ENCODE assay signal across 12 cellular contexts in genomic region chr2:24883946-24884345, GRCh38. TPM values are rescaled to one million over a fixed set of nuclear protein-coding genes. Genes with fewer than 3 reads are reported as not detected.
A peak's percentile ranks its signal among the peaks of the same experiment; 100 is the strongest.
DNase-seq lines count a peak whose midpoint lies in the region; ATAC-seq and TF ChIP-seq lines count a peak whose summit lies in the region.
"Had no signal": no experiment of that assay in that cellular context is flagged by ENCODE, and none has a peak within 500 bp of the region (broad histone marks: within the 10 kb centered on the region; RNA-seq: fewer than 3 reads in every experiment).

No MANE protein-coding gene starts in this region.

- DNase-seq in Caco-2 (no peak), PC-9 (no peak), fibroblast of villous mesenchyme (ENCODE audit: low read depth) (peak; percentile 71), renal cortical epithelial cell (ENCODE audit: low read depth) (peak; percentile 72), NOMO-1 treated with DMSO at 0.1 percent for 48 hours (lab: John Stamatoyannopoulos, UW; ENCODE audit: unreplicated experiment) (no peak)
- no peak for DNase-seq in naive thymus-derived CD8-positive, alpha-beta T cell
- DNase-seq: activated CD8-positive, alpha-beta memory T cell treated with anti-CD3 and anti-CD28 coated beads, Interleukin-2, amount 50 U/mL, for 48 hours; brain microvascular endothelial cell; erythroblast; T-helper 9 cell had no signal

- CTCF ChIA-PET in Caco-2 (lab: Charles Lee), result no interaction called here
- CTCF ChIA-PET in PC-9 (lab: Charles Lee), result no interaction called here

- intact Hi-C loops in Caco-2 (cut with micrococcal nuclease; ENCODE audit: unreplicated experiment), result no loop called here
- intact Hi-C loops in PC-9 (cut with micrococcal nuclease; ENCODE audit: unreplicated experiment), result no loop called here

- no peaks in the 10 kb centered on the region for H3K36me3 ChIP-seq in Caco-2 (ENCODE audit: control insufficient read depth, insufficient read depth, low read length)
- no peaks in the 10 kb centered on the region for H3K36me3 ChIP-seq in PC-9 (ENCODE audit: low read depth)
- H3K36me3 ChIP-seq: brain microvascular endothelial cell had no signal

- ATAC-seq in GM18517 (IDR thresholded peaks at IDR 0.05; ENCODE audit: unreplicated experiment), result no peak
- no peak for ATAC-seq in naive thymus-derived CD8-positive, alpha-beta T cell

- H2AFZ ChIP-seq in PC-9, result peak overlapping the region; percentile 58; the same call in 1 of the 2 replicates

- no peaks in the 10 kb centered on the region for H3K27me3 ChIP-seq in Caco-2 (replicated peaks; ENCODE audit: control insufficient read depth, insufficient read depth, low read length)
- no peaks in the 10 kb centered on the region for H3K27me3 ChIP-seq in PC-9 (ENCODE audit: insufficient read depth, low read depth)
- H3K27me3 ChIP-seq: brain microvascular endothelial cell had no signal

- H3K4me1 ChIP-seq in Caco-2 (no peaks in the 10 kb centered on the region), PC-9 (replicated peaks; ENCODE audit: insufficient read depth) (0 out of 2 replicates have a peak, but pooled peaks cover 5% of the 10 kb centered on the region)

- no peaks in the 10 kb centered on the region for H3K9me2 ChIP-seq in PC-9 (ENCODE audit: insufficient read depth)

- peaks cover 5% of the 10 kb centered on the region for H3K36me3 Mint-ChIP-seq in Caco-2 (ENCODE audit: insufficient read depth, unreplicated experiment)
- H3K36me3 Mint-ChIP-seq in naive thymus-derived CD8-positive, alpha-beta T cell, result peaks cover 0 to 7% (median 2%) of the 10 kb centered on the region in 3 donors

- H3K4me3 ChIP-seq in Caco-2 (ENCODE audit: low read depth, low read length) (no peak overlapping the region), PC-9 (no peak overlapping the region), fibroblast of villous mesenchyme (ENCODE audit: low read depth, low read length) (no peak overlapping the region)

- H3K4me1 Mint-ChIP-seq in Caco-2 (ENCODE audit: low read depth, unreplicated experiment), result no peaks in the 10 kb centered on the region
- H3K4me1 Mint-ChIP-seq in naive thymus-derived CD8-positive, alpha-beta T cell, result peaks cover 16 to 51% (median 23%) of the 10 kb centered on the region in 4 donors

- POLR2A ChIA-PET in Caco-2 (lab: Charles Lee) (no interaction called here), PC-9 (lab: Charles Lee; ENCODE audit: unreplicated experiment) (interaction anchor here (0.6 kb wide), 1 partner anchor 91 kb away, joined by 3 read pairs; no protein-coding TSS in a partner anchor)
- POLR2A ChIA-PET in naive thymus-derived CD8-positive, alpha-beta T cell (lab: Charles Lee), result interaction anchor here (0.7 kb wide), 1 partner anchor 31 kb away, joined by 5 read pairs; no protein-coding TSS in a partner anchor

- H3K4me2 ChIP-seq in PC-9, result 0 out of 2 replicates have a peak overlapping the region, but pooled peaks have one; percentile 5

- no peaks in the 10 kb centered on the region for H3K79me2 ChIP-seq in PC-9 (ENCODE audit: low read depth)

- H3K4me3 Mint-ChIP-seq in Caco-2 (ENCODE audit: unreplicated experiment), result no peak overlapping the region
- no peak overlapping the region for H3K4me3 Mint-ChIP-seq in naive thymus-derived CD8-positive, alpha-beta T cell
- H3K4me3 Mint-ChIP-seq: type B pancreatic cell had no signal

- peak overlapping the region; percentile 36; the same call in 1 of the 2 replicates for H3K27ac ChIP-seq in PC-9
- H3K27ac ChIP-seq: brain microvascular endothelial cell had no signal

- H3K27me3 Mint-ChIP-seq in Caco-2 (ENCODE audit: insufficient read depth, unreplicated experiment), result no peaks in the 10 kb centered on the region
- no peaks in the 10 kb centered on the region for H3K27me3 Mint-ChIP-seq in naive thymus-derived CD8-positive, alpha-beta T cell
- H3K27me3 Mint-ChIP-seq: type B pancreatic cell had no signal

- no peaks in the 10 kb centered on the region for H3K9me3 Mint-ChIP-seq in Caco-2 (ENCODE audit: unreplicated experiment)
- H3K9me3 Mint-ChIP-seq in naive thymus-derived CD8-positive, alpha-beta T cell, result peaks cover 0 to 1% (median 0%) of the 10 kb centered on the region in 9 donors

- no peaks in the 10 kb centered on the region for H4K20me1 ChIP-seq in PC-9 (ENCODE audit: insufficient read depth)

- no TSS peak for BruUV-seq in Caco-2 (replicated peaks; lab: Mats Ljungman, UMichigan)
- no TSS peak for BruUV-seq in PC-9 (replicated peaks; lab: Mats Ljungman, UMichigan)

- peak overlapping the region; percentile 55 for H3K27ac Mint-ChIP-seq in Caco-2 (ENCODE audit: unreplicated experiment)
- peak overlapping the region in 1 of 10 donors; percentile 48 for H3K27ac Mint-ChIP-seq in naive thymus-derived CD8-positive, alpha-beta T cell
- H3K27ac Mint-ChIP-seq: type B pancreatic cell had no signal

- H3K9me3 ChIP-seq in Caco-2, result no peaks in the 10 kb centered on the region
- no peaks in the 10 kb centered on the region for H3K9me3 ChIP-seq in PC-9 (ENCODE audit: insufficient read depth, low read depth)

- no peak for TF ChIP-seq CTCF in Caco-2 (IDR thresholded peaks at IDR 0.05; ENCODE audit: insufficient read depth in 1 of 2, low read depth in 1 of 2, low read length in 1 of 2, severe bottlenecking in 1 of 2, unreplicated experiment in 1 of 2)
- TF ChIP-seq CTCF in PC-9 (conservative IDR thresholded peaks at IDR 0.05), result no peak
- TF ChIP-seq CTCF in fibroblast of villous mesenchyme (IDR thresholded peaks at IDR 0.05; ENCODE audit: insufficient read depth, low read depth, low read length), result no peak

- 0 out of 2 replicates have a peak, but pooled peaks cover 4% of the 10 kb centered on the region for H3F3A ChIP-seq in PC-9 (ENCODE audit: insufficient read depth, low read depth)

RNA-seq across cellular contexts. Expression of gene ADCY3, which starts 36.1 kb away (rescaled TPM):
- total RNA-seq in Caco-2 (2022) (71.3 and 75.6 TPM in 2 replicates), PC-9 (2021) (46.3 and 47.4 TPM in 2 replicates), fibroblast of villous mesenchyme (39.0 and 43.2 TPM in 2 replicates), renal cortical epithelial cell (9.2 and 16.5 TPM in 2 replicates)
- total RNA-seq in naive thymus-derived CD8-positive, alpha-beta T cell, result 10 to 100 TPM in 1 of 2 experiments, 1 to 10 TPM in 1; 8.5 to 10.5 TPM
- polyA plus RNA-seq in naive thymus-derived CD8-positive, alpha-beta T cell, result 1 to 10 TPM; 4.0 to 9.1 (median 4.9) TPM

Comparison
In these comparisons a context has a peak if more than half of its experiments do, and no peak if none do; other contexts are left out.
1. DNase-seq: peak in fibroblast of villous mesenchyme (single experiment) and renal cortical epithelial cell (single experiment); none in Caco-2 (0 of 2), PC-9 (0 of 2), NOMO-1 treated with DMSO at 0.1 percent for 48 hours (single experiment) and naive thymus-derived CD8-positive, alpha-beta T cell (0 of 10).